In the genomic region with DNA sequence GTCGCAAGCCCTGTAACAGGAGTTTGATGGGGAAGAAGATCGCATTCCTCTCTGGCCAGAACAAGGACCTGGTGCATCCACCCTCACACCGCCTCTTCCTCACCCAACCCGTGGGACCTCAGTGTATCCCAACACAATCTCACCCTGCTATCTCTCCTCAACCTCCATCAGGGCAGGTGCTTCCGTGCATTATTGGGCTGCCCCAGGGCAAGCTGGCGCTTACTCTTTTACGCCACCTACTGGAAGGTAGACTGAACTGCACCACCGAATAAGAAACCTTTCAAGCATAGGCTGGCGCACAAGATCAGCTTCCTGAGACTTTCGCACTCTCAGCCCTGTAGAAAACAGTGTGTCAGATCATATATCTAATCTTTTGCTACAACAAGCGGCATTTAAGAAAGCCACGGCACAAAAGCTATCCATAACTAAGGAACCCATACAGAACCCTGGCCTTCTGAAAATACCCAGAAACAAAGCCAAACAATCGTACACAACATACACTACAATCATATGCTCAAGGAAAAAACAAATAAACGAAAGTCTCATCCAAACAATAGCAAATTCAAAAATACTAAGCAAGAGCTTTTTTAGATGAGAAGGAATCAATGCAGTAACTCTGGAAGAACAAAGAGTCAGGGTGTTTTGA, we compare ENCODE assay signal across 8 cellular contexts.
DNase-seq lines count a peak whose midpoint lies in the region; ATAC-seq and TF ChIP-seq lines count a peak whose summit lies in the region.

No MANE protein-coding gene starts in this region.

- no peaks in the 10 kb centered on the region for H3K9me3 ChIP-seq in Panc1 (ENCODE audit: control insufficient read depth, insufficient read depth, low read depth, low read length)

- H2BK5ac ChIP-seq in mesendoderm (ENCODE audit: low read length), result no peak overlapping the region

- H3K9ac ChIP-seq in mesendoderm (ENCODE audit: low read length), result no peak overlapping the region

- H2BK120ac ChIP-seq in mesendoderm (ENCODE audit: low read depth, low read length), result no peak overlapping the region

- no peak overlapping the region for H3K4me2 ChIP-seq in mesendoderm (ENCODE audit: low read length)

- H3K36me3 ChIP-seq in Panc1 (ENCODE audit: control insufficient read depth, insufficient read depth, low read length), result no peaks in the 10 kb centered on the region
- H3K36me3 ChIP-seq in mesendoderm (ENCODE audit: control insufficient read depth, insufficient read depth, low read length), result no peaks in the 10 kb centered on the region

- no peak overlapping the region for H3K18ac ChIP-seq in mesendoderm (ENCODE audit: low read length)

- in situ Hi-C loops in Panc1 (cut with HindIII; ENCODE audit: low pct_unique_long_range_greater_than_20kb, low sequenced_read_pairs), result no loop called here

- no peaks in the 10 kb centered on the region for H3K4me1 ChIP-seq in Panc1 (ENCODE audit: control insufficient read depth, insufficient read depth, low read length)
- no peaks in the 10 kb centered on the region for H3K4me1 ChIP-seq in mesendoderm (ENCODE audit: control insufficient read depth, low read depth, low read length)

- H3K56ac ChIP-seq in mesendoderm (ENCODE audit: low read length), result no peak overlapping the region

- H3K27me3 ChIP-seq in Panc1 (ENCODE audit: control insufficient read depth, insufficient read depth, low read length) (no peaks in the 10 kb centered on the region), mesendoderm (ENCODE audit: insufficient read depth, low read length, poor library complexity) (no peaks in the 10 kb centered on the region)

- POLR2A ChIA-PET in Panc1 (lab: Charles Lee), result no interaction called here

- no peak overlapping the region for H3K27ac ChIP-seq in Panc1 (ENCODE audit: low read length)
- H3K27ac ChIP-seq in mesendoderm (ENCODE audit: low read depth, low read length), result no peak overlapping the region

- no peaks in the 10 kb centered on the region for H3K79me1 ChIP-seq in mesendoderm (ENCODE audit: low read length)

- no peak overlapping the region for H3K4ac ChIP-seq in mesendoderm (ENCODE audit: low read depth, low read length)

- H2BK15ac ChIP-seq in mesendoderm (replicated peaks; ENCODE audit: low read depth), result no peak overlapping the region

- no peaks in the 10 kb centered on the region for H3K79me2 ChIP-seq in mesendoderm (ENCODE audit: control insufficient read depth, insufficient read depth, low read length)

- DNase-seq in DMS53 (lab: John Stamatoyannopoulos, UW), result peak; percentile 72
- peak; percentile 10 for DNase-seq in GM19240 (ENCODE audit: insufficient read length, low spot score)
- DNase-seq in Panc1 (ENCODE audit: low read depth, low spot score), result peak; percentile 41
- peak; percentile 21 for DNase-seq in central memory CD4-positive, alpha-beta T cell
- peak; percentile 80 for DNase-seq in mesendoderm
- DNase-seq in NCI-H1417 treated with DMSO at 0.1 percent for 48 hours (lab: John Stamatoyannopoulos, UW), result no peak
- DNase-seq in SHP77 (lab: John Stamatoyannopoulos, UW), result no peak

- H2AK5ac ChIP-seq in mesendoderm (ENCODE audit: low read length), result no peak overlapping the region

- H3K23ac ChIP-seq in mesendoderm (ENCODE audit: low read length), result no peak overlapping the region

- no CpG with 5 or more reads among the region's 14 CpGs for WGBS in mesendoderm (ENCODE audit: extremely low coverage, insufficient coverage, low lambda C conversion rate)

- H4K5ac ChIP-seq in mesendoderm (ENCODE audit: low read length), result no peak overlapping the region

- TF ChIP-seq CTCF in Panc1 (IDR thresholded peaks at IDR 0.05), result peak; percentile 75

- ATAC-seq in HG03103 (IDR thresholded peaks at IDR 0.05; ENCODE audit: low read depth, unreplicated experiment) (peak; percentile 98), Panc1 (no peak)

- no peak overlapping the region for H4K8ac ChIP-seq in mesendoderm (ENCODE audit: low read depth, low read length)

- CTCF ChIA-PET in Panc1 (lab: Charles Lee), result no interaction called here

- intact Hi-C loops in Panc1 (cut with micrococcal nuclease; ENCODE audit: unreplicated experiment), result no loop called here

- no TSS peak for BruUV-seq in Panc1 (replicated peaks; lab: Mats Ljungman, UMichigan)

- no peak overlapping the region for H3K4me3 ChIP-seq in Panc1 (ENCODE audit: low read depth in 2 of 2, low read length in 2 of 2)
- H3K4me3 ChIP-seq in mesendoderm (ENCODE audit: low read length), result no peak overlapping the region

Comparison
In these comparisons a context has a peak if more than half of its experiments do, and no peak if none do; other contexts are left out.
1. DNase-seq: peak in DMS53 (single experiment), GM19240 (single experiment), Panc1 (single experiment), central memory CD4-positive, alpha-beta T cell (single experiment) and mesendoderm (single experiment); none in NCI-H1417 treated with DMSO at 0.1 percent for 48 hours (single experiment) and SHP77 (0 of 2).